1 cellular context compared by ENCODE assay signal in genomic region chr1:61079898-61080336, GRCh38.
TF ChIP-seq lines count a peak whose summit lies in the region.

No MANE protein-coding gene starts in this region.

TF ChIP-seq in HepG2, 621 proteins besides CTCF, POLR2A, EP300 and RAD21 (continued from another document and continues in another):
- TF ChIP-seq, protein P1, sequence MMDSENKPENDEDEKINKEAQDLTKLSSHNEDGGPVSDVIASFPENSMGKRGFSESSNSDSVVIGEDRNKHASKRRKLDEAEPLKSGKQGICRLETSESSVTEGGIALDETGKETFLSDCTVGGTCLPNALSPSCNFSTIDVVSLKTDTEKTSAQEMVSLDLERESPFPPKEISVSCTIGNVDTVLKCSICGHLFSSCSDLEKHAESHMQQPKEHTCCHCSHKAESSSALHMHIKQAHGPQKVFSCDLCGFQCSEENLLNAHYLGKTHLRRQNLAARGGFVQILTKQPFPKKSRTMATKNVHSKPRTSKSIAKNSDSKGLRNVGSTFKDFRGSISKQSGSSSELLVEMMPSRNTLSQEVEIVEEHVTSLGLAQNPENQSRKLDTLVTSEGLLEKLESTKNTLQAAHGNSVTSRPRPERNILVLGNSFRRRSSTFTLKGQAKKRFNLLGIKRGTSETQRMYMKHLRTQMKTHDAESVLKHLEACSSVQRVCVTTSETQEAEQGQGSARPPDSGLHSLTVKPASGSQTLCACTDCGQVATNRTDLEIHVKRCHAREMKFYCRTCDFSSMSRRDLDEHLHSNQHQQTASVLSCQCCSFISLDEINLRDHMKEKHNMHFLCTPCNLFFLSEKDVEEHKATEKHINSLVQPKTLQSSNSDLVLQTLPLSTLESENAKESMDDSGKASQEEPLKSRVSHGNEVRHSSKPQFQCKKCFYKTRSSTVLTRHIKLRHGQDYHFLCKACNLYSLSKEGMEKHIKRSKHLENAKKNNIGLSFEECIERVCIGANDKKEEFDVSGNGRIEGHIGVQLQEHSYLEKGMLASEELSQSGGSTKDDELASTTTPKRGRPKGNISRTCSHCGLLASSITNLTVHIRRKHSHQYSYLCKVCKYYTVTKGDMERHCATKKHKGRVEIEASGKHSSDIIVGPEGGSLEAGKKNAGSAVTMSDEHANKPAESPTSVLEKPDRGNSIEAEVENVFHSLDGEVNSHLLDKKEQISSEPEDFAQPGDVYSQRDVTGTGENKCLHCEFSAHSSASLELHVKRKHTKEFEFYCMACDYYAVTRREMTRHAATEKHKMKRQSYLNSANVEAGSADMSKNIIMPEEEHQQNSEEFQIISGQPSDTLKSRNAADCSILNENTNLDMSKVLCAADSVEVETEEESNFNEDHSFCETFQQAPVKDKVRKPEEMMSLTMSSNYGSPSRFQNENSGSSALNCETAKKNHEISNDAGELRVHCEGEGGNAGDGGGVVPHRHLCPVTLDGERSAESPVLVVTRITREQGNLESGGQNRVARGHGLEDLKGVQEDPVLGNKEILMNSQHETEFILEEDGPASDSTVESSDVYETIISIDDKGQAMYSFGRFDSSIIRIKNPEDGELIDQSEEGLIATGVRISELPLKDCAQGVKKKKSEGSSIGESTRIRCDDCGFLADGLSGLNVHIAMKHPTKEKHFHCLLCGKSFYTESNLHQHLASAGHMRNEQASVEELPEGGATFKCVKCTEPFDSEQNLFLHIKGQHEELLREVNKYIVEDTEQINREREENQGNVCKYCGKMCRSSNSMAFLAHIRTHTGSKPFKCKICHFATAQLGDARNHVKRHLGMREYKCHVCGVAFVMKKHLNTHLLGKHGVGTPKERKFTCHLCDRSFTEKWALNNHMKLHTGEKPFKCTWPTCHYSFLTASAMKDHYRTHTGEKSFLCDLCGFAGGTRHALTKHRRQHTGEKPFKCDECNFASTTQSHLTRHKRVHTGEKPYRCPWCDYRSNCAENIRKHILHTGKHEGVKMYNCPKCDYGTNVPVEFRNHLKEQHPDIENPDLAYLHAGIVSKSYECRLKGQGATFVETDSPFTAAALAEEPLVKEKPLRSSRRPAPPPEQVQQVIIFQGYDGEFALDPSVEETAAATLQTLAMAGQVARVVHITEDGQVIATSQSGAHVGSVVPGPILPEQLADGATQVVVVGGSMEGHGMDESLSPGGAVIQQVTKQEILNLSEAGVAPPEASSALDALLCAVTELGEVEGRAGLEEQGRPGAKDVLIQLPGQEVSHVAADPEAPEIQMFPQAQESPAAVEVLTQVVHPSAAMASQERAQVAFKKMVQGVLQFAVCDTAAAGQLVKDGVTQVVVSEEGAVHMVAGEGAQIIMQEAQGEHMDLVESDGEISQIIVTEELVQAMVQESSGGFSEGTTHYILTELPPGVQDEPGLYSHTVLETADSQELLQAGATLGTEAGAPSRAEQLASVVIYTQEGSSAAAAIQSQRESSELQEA (CRISPR knock-in tag; IDR thresholded peaks at IDR 0.05; ENCODE audit: not compliant biosample characterization), result no peak
- TF ChIP-seq ZNF263 (CRISPR knock-in tag; IDR thresholded peaks at IDR 0.05) (no peak), KLF16 (CRISPR knock-in tag; IDR thresholded peaks at IDR 0.05) (peak in 1 of 2 experiments; percentile 41; a peak in 1 of 4 replicates), HOXA5 (CRISPR knock-in tag; IDR thresholded peaks at IDR 0.05) (no peak), ZNF281 (CRISPR knock-in tag; IDR thresholded peaks at IDR 0.05; ENCODE audit: borderline replicate concordance) (peak; percentile 42; the same call in 1 of the 2 replicates), TAF15 (IDR thresholded peaks at IDR 0.05; ENCODE audit: low read depth, low read length, poor library complexity, severe bottlenecking) (no peak), RORA (CRISPR knock-in tag; IDR thresholded peaks at IDR 0.05) (no peak), CCAR2 (optimal IDR thresholded peaks at IDR 0.05; ENCODE audit: low read depth, low read length) (no peak), ERF (CRISPR knock-in tag; IDR thresholded peaks at IDR 0.05) (no peak), ZNF546 (CRISPR knock-in tag; conservative IDR thresholded peaks at IDR 0.05) (no peak), CEBPB (IDR thresholded peaks at IDR 0.05; ENCODE audit: borderline replicate concordance, low read depth, low read length) (no peak), ZNF576 (CRISPR knock-in tag; IDR thresholded peaks at IDR 0.05) (no peak), ATM (IDR thresholded peaks at IDR 0.05; ENCODE audit: borderline replicate concordance) (no peak), ZNF773 (CRISPR knock-in tag; IDR thresholded peaks at IDR 0.05; ENCODE audit: borderline replicate concordance) (no peak), ZNF615 (CRISPR knock-in tag; IDR thresholded peaks at IDR 0.05; ENCODE audit: borderline replicate concordance) (no peak), ZNF614 (CRISPR knock-in tag; IDR thresholded peaks at IDR 0.05; ENCODE audit: borderline replicate concordance) (no peak), ZNF790 (CRISPR knock-in tag; IDR thresholded peaks at IDR 0.05; ENCODE audit: borderline replicate concordance) (no peak), ZNF749 (CRISPR knock-in tag; IDR thresholded peaks at IDR 0.05; ENCODE audit: borderline replicate concordance) (no peak), SOX6 (IDR thresholded peaks at IDR 0.05) (no peak), SOX6 (CRISPR knock-in tag; IDR thresholded peaks at IDR 0.05) (peak; percentile 41; the same call in 1 of the 2 replicates), HMGA1 (CRISPR knock-in tag; conservative IDR thresholded peaks at IDR 0.05) (no peak), ISX (CRISPR knock-in tag; conservative IDR thresholded peaks at IDR 0.05) (no peak), NCOA5 (CRISPR knock-in tag; IDR thresholded peaks at IDR 0.05) (no peak), CENPBD1 (CRISPR knock-in tag; IDR thresholded peaks at IDR 0.05; ENCODE audit: borderline replicate concordance, low read depth) (no peak), TRIM22 (IDR thresholded peaks at IDR 0.05) (no peak), KLF12 (CRISPR knock-in tag; IDR thresholded peaks at IDR 0.05; ENCODE audit: borderline replicate concordance) (no peak), STAG1 (CRISPR knock-in tag; IDR thresholded peaks at IDR 0.05) (peak; percentile 51), ZNF510 (CRISPR knock-in tag; IDR thresholded peaks at IDR 0.05; ENCODE audit: low read depth) (no peak), NFYC (CRISPR knock-in tag; IDR thresholded peaks at IDR 0.05) (peak; percentile 42; the same call in 1 of the 2 replicates), ZNF138 (CRISPR knock-in tag; IDR thresholded peaks at IDR 0.05; ENCODE audit: low read depth) (no peak), ZNF549 (CRISPR knock-in tag; IDR thresholded peaks at IDR 0.05) (no peak), ESRRA (CRISPR knock-in tag; IDR thresholded peaks at IDR 0.05; ENCODE audit: low read depth) (no peak), ZNF225 (CRISPR knock-in tag; IDR thresholded peaks at IDR 0.05) (no peak), ZNF605 (CRISPR knock-in tag; IDR thresholded peaks at IDR 0.05) (no peak), RELA (CRISPR knock-in tag; IDR thresholded peaks at IDR 0.05) (no peak), ZNF720 (CRISPR knock-in tag; IDR thresholded peaks at IDR 0.05) (no peak), ZNF451 (CRISPR knock-in tag; IDR thresholded peaks at IDR 0.05) (no peak), ZBED4 (CRISPR knock-in tag; IDR thresholded peaks at IDR 0.05; ENCODE audit: borderline replicate concordance) (no peak), ZNF780A (CRISPR knock-in tag; IDR thresholded peaks at IDR 0.05) (no peak), FUBP1 (CRISPR knock-in tag; IDR thresholded peaks at IDR 0.05; ENCODE audit: borderline replicate concordance) (no peak), THYN1 (CRISPR knock-in tag; IDR thresholded peaks at IDR 0.05; ENCODE audit: borderline replicate concordance, low read depth) (no peak), SMAD1 (CRISPR knock-in tag; IDR thresholded peaks at IDR 0.05; ENCODE audit: borderline replicate concordance, low read depth) (no peak), ZNF777 (CRISPR knock-in tag; IDR thresholded peaks at IDR 0.05) (no peak)
- TF ChIP-seq, protein P2, sequence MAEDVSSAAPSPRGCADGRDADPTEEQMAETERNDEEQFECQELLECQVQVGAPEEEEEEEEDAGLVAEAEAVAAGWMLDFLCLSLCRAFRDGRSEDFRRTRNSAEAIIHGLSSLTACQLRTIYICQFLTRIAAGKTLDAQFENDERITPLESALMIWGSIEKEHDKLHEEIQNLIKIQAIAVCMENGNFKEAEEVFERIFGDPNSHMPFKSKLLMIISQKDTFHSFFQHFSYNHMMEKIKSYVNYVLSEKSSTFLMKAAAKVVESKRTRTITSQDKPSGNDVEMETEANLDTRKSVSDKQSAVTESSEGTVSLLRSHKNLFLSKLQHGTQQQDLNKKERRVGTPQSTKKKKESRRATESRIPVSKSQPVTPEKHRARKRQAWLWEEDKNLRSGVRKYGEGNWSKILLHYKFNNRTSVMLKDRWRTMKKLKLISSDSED (CRISPR knock-in tag; IDR thresholded peaks at IDR 0.05), result no peak
